Comparison of ENCODE assay signal across 8 cellular contexts in the genomic region with DNA sequence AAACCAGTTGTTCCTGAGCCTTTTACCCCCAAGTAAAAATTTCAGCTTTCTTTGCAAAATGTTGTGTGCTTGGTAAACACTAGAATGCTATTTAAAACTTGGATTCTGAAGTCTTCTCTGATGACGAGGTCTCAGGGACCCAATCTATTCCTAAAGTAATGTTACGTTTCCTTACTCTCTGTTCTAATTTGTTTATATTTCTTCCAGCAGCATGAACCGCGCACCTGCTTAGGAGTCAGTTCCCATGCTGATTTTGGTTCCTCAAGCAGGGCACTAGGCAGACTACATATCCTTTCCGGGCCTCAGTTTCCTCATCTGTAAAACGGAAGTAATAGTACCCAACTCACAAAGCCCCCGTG. TPM values are rescaled to one million over a fixed set of nuclear protein-coding genes. Genes with fewer than 3 reads are reported as not detected.
DNase-seq lines count a peak whose midpoint lies in the region; ATAC-seq, FAIRE-seq and TF ChIP-seq lines count a peak whose summit lies in the region.

No MANE protein-coding gene starts in this region.

- WGBS in pancreas, 2 donors = 17 to 27% methylated on average over 7 of the region's 7 CpGs

- peak overlapping the region; percentile 96 for H3K4me3 Mint-ChIP-seq in Calu3 (ENCODE audit: low read depth, unreplicated experiment)

- no peak for TF ChIP-seq POLR2A in Peyer's patch (IDR thresholded peaks at IDR 0.05)
- no peak for TF ChIP-seq POLR2A in erythroblast (IDR thresholded peaks at IDR 0.05; ENCODE audit: low read length)

- no peaks in the 10 kb centered on the region for H3K27me3 Mint-ChIP-seq in Calu3 (ENCODE audit: unreplicated experiment)

- peaks cover 29% of the 10 kb centered on the region for H3K36me3 Mint-ChIP-seq in Calu3 (ENCODE audit: insufficient read depth, unreplicated experiment)

- CTCF ChIA-PET in Calu3 (lab: Charles Lee) = interaction anchor here (0.7 to 1.3 kb wide), 5 partner anchors 10 to 210 kb away, joined by 3 to 11 read pairs (median 3); no protein-coding TSS in a partner anchor

- H3K4me3 ChIP-seq in Peyer's patch (peak overlapping the region; percentile 69 to 94 (median 82)), epithelial cell of proximal tubule (ENCODE audit: low read depth, low read length) (peak overlapping the region; percentile 82), pancreas (peak overlapping the region in 3 of 4 donors; percentile 45 to 93 (median 76))

- intact Hi-C loops in Calu3 (cut with micrococcal nuclease; ENCODE audit: unreplicated experiment) = loop anchor here (10.0 kb wide), 1 partner anchor 52 kb away; a partner anchor contains a TSS
- intact Hi-C loops in pancreas (cut with DNase I) = loop anchor here in 1 of 3 donors (10.0 kb wide), 1 partner anchor 52 kb away; a partner anchor contains a TSS

- no peak for TF ChIP-seq CTCF in Calu3 (IDR thresholded peaks at IDR 0.05; ENCODE audit: unreplicated experiment)
- TF ChIP-seq CTCF in Peyer's patch (IDR thresholded peaks at IDR 0.05) = no peak
- no peak for TF ChIP-seq CTCF in epithelial cell of proximal tubule (conservative IDR thresholded peaks at IDR 0.05; ENCODE audit: low read depth, low read length)
- TF ChIP-seq CTCF in pancreas (IDR thresholded peaks at IDR 0.05) = no peak

- H3K9me3 Mint-ChIP-seq in Calu3 (ENCODE audit: low read depth, unreplicated experiment) = no peaks in the 10 kb centered on the region

- H3K27ac ChIP-seq in Peyer's patch = peak overlapping the region; percentile 83 to 88 (median 86)
- peak overlapping the region; percentile 56 to 86 (median 79) for H3K27ac ChIP-seq in pancreas

- H3K27me3 ChIP-seq in Peyer's patch = no peaks in the 10 kb centered on the region
- H3K27me3 ChIP-seq in pancreas = no peaks in the 10 kb centered on the region

- H3K9me3 ChIP-seq in Peyer's patch = no peaks in the 10 kb centered on the region
- no peaks in the 10 kb centered on the region for H3K9me3 ChIP-seq in pancreas

- ATAC-seq in pancreas = no peak

- peaks cover 0 to 3% (median 0%) of the 10 kb centered on the region in 3 donors for H3K36me3 ChIP-seq in Peyer's patch
- peaks cover 0 to 9% (median 5%) of the 10 kb centered on the region in 3 donors for H3K36me3 ChIP-seq in pancreas

- BruUV-seq in Calu3 (replicated peaks; lab: Mats Ljungman, UMichigan) = TSS peak; percentile 90

- H3K4me1 ChIP-seq in Peyer's patch (peaks cover 0 to 28% (median 6%) of the 10 kb centered on the region in 4 donors), pancreas (peaks cover 5 to 13% (median 7%) of the 10 kb centered on the region in 3 donors)

- H3K27ac Mint-ChIP-seq in Calu3 (ENCODE audit: unreplicated experiment) = peak overlapping the region; percentile 89

- no peak for DNase-seq in Calu3
- DNase-seq in Peyer's patch = no peak
- no peak for DNase-seq in epithelial cell of proximal tubule (ENCODE audit: low read depth)
- DNase-seq in pancreas = no peak
- no peak for DNase-seq in erythroblast (lab: John Stamatoyannopoulos, UW)
- no peak for DNase-seq in germinal center (ENCODE audit: low spot score)
- no peak for DNase-seq in amygdala (lab: John Stamatoyannopoulos, UW)
- DNase-seq in activated CD4-positive, alpha-beta T cell treated with anti-CD3 and anti-CD28 coated beads, Interleukin-2, amount 50 U/mL, for 48 hours = no peak

- H3K4me1 Mint-ChIP-seq in Calu3 (ENCODE audit: low read depth, unreplicated experiment) = peaks cover 14% of the 10 kb centered on the region

- FAIRE-seq in pancreas (lab: Jason Lieb, UNC) = no peak

RNA-seq across cellular contexts. Expression of a gene that starts 0.9 kb away (rescaled TPM):
- total RNA-seq in Calu3 (2022) = 10.1 and 10.7 TPM in 2 replicates
- total RNA-seq in Peyer's patch = 1 to 10 TPM; 2.8 to 5.8 (median 4.1) TPM
- total RNA-seq in epithelial cell of proximal tubule = 15.2 and 27.0 TPM in 2 replicates
- 1 to 10 TPM; 1.4 to 5.9 (median 3.5) TPM for total RNA-seq in pancreas
- polyA plus RNA-seq in pancreas = 1 to 10 TPM; 6.0 to 7.6 TPM

RNA-seq across cellular contexts. Expression of a gene that starts 43.8 kb away (rescaled TPM):
- not detected in 2 replicates for total RNA-seq in Calu3 (2022)
- under 1 TPM in 1 of 4 donors, not detected in 3; 0.35 TPM for total RNA-seq in Peyer's patch
- total RNA-seq in epithelial cell of proximal tubule = not detected in 2 replicates
- not detected for total RNA-seq in pancreas
- not detected for polyA plus RNA-seq in pancreas

RNA-seq across cellular contexts. Expression of a gene that starts 53.2 kb away (rescaled TPM):
- 6.6 and 13.0 TPM in 2 replicates for total RNA-seq in Calu3 (2022)
- total RNA-seq in Peyer's patch = 10 to 100 TPM in 1 of 4 donors, 1 to 10 TPM in 3; 1.9 to 14.9 (median 3.8) TPM
- total RNA-seq in epithelial cell of proximal tubule = 61.8 and 107 TPM in 2 replicates
- total RNA-seq in pancreas = 10 to 100 TPM; 23.0 to 38.4 (median 26.4) TPM
- 10 to 100 TPM; 13.9 to 14.0 TPM for polyA plus RNA-seq in pancreas
